In genomic region chr5:171396583-171396982, GRCh38 we compare ENCODE assay signal across 8 cellular contexts. TPM values are rescaled to one million over a fixed set of nuclear protein-coding genes. Genes with fewer than 3 reads are reported as not detected.
A peak's percentile ranks its signal among the peaks of the same experiment; 100 is the strongest.
DNase-seq lines count a peak whose midpoint lies in the region; ATAC-seq and TF ChIP-seq lines count a peak whose summit lies in the region.
"Not testable (repeated sequence)": the region's sequence is repeated elsewhere in the genome, so short reads cannot be mapped to it uniquely, and the experiment has no call there.

No MANE protein-coding gene starts in this region.

- not testable (repeated sequence) for H3K27me3 Mint-ChIP-seq in Calu3 (ENCODE audit: unreplicated experiment); activated CD4-positive, alpha-beta T cell treated with anti-CD3 and anti-CD28 coated beads for 36 hours; activated T-cell treated with anti-CD3 and anti-CD28 coated beads, Interleukin-2, amount 50 U/mL, for 72 hours (ENCODE audit: low read depth); activated naive CD8-positive, alpha-beta T cell treated with anti-CD3 and anti-CD28 coated beads for 36 hours; MCF 10A (ENCODE audit: insufficient read depth, unreplicated experiment); memory B cell; stimulated activated naive CD8-positive, alpha-beta T cell treated with anti-CD3 and anti-CD28 coated beads, Interleukin-15, Interleukin-2, amounts not matched to agents 100 ng/mL and 50 ng/mL, for 24 hours

- not testable (repeated sequence) for DNase-seq in Calu3; HFF-Myc (ENCODE audit: extremely low read depth, low read depth); activated CD4-positive, alpha-beta T cell treated with anti-CD3 and anti-CD28 coated beads for 36 hours; activated T-cell treated with anti-CD3 and anti-CD28 coated beads, Interleukin-2, amount 50 U/mL, for 72 hours; activated naive CD8-positive, alpha-beta T cell treated with anti-CD3 and anti-CD28 coated beads for 36 hours; memory B cell (ENCODE audit: low spot score in 2 of 2)
- DNase-seq in MCF 10A (ENCODE audit: unreplicated experiment): peak; percentile 1

- BruUV-seq in Calu3 (replicated peaks; lab: Mats Ljungman, UMichigan); MCF 10A (replicated peaks; lab: Mats Ljungman, UMichigan): not testable (repeated sequence)

- H3K9me3 Mint-ChIP-seq in Calu3 (ENCODE audit: low read depth, unreplicated experiment); activated CD4-positive, alpha-beta T cell treated with anti-CD3 and anti-CD28 coated beads for 36 hours (ENCODE audit: low read depth); activated T-cell treated with anti-CD3 and anti-CD28 coated beads, Interleukin-2, amount 50 U/mL, for 72 hours; activated naive CD8-positive, alpha-beta T cell treated with anti-CD3 and anti-CD28 coated beads for 36 hours; MCF 10A (ENCODE audit: unreplicated experiment); memory B cell; stimulated activated naive CD8-positive, alpha-beta T cell treated with anti-CD3 and anti-CD28 coated beads, Interleukin-15, Interleukin-2, amounts not matched to agents 100 ng/mL and 50 ng/mL, for 24 hours: not testable (repeated sequence)

- intact Hi-C loops in Calu3 (cut with micrococcal nuclease; ENCODE audit: unreplicated experiment): loop anchor here (10.0 kb wide), 1 partner anchor 608 kb away; the partner anchor contains the start of gene FBXW11
- intact Hi-C loops in activated CD4-positive, alpha-beta T cell treated with anti-CD3 and anti-CD28 coated beads for 36 hours (cut with DNase I, micrococcal nuclease); MCF 10A (cut with micrococcal nuclease): not testable (repeated sequence)

- POLR2A ChIA-PET in activated CD4-positive, alpha-beta T cell treated with anti-CD3 and anti-CD28 coated beads for 36 hours (lab: Charles Lee): interaction anchor here (0.7 to 1.1 kb wide), 2 partner anchors 11 to 18 kb away, joined by 5 to 8 read pairs; no protein-coding TSS in a partner anchor
- POLR2A ChIA-PET in MCF 10A (lab: Yijun Ruan, JAX): interaction anchor here (0.6 to 1.5 kb wide), 6 partner anchors 8 to 18 kb away, joined by 3 to 6 read pairs (median 4); partner anchors contain the start of gene NPM1

- not testable (repeated sequence) for TF ChIP-seq CTCF in Calu3 (IDR thresholded peaks at IDR 0.05; ENCODE audit: unreplicated experiment); HFF-Myc (IDR thresholded peaks at IDR 0.05; ENCODE audit: low read depth, low read length, missing control alignments); MCF 10A (IDR thresholded peaks at IDR 0.05; ENCODE audit: unreplicated experiment)

- H3K4me3 Mint-ChIP-seq in Calu3 (ENCODE audit: low read depth, unreplicated experiment) (peak overlapping the region; percentile 28), MCF 10A (ENCODE audit: unreplicated experiment) (peak overlapping the region; percentile 16)
- peak overlapping the region; percentile 39 for H3K4me3 Mint-ChIP-seq in activated CD4-positive, alpha-beta T cell treated with anti-CD3 and anti-CD28 coated beads for 36 hours
- peak overlapping the region in 1 of 2 donors; percentile 11 for H3K4me3 Mint-ChIP-seq in activated T-cell treated with anti-CD3 and anti-CD28 coated beads, Interleukin-2, amount 50 U/mL, for 72 hours
- H3K4me3 Mint-ChIP-seq in activated naive CD8-positive, alpha-beta T cell treated with anti-CD3 and anti-CD28 coated beads for 36 hours: peak overlapping the region; percentile 52
- not testable (repeated sequence) for H3K4me3 Mint-ChIP-seq in memory B cell
- peak overlapping the region; percentile 66 for H3K4me3 Mint-ChIP-seq in stimulated activated naive CD8-positive, alpha-beta T cell treated with anti-CD3 and anti-CD28 coated beads, Interleukin-15, Interleukin-2, amounts not matched to agents 100 ng/mL and 50 ng/mL, for 24 hours

- H3K4me3 ChIP-seq in HFF-Myc (replicated peaks; ENCODE audit: low read depth, low read length): peak overlapping the region; percentile 7

- peaks cover 63% of the 10 kb centered on the region for H3K4me1 Mint-ChIP-seq in Calu3 (ENCODE audit: low read depth, unreplicated experiment)
- H3K4me1 Mint-ChIP-seq in activated CD4-positive, alpha-beta T cell treated with anti-CD3 and anti-CD28 coated beads for 36 hours: peaks cover 73% of the 10 kb centered on the region
- peaks cover 90% of the 10 kb centered on the region for H3K4me1 Mint-ChIP-seq in activated T-cell treated with anti-CD3 and anti-CD28 coated beads, Interleukin-2, amount 50 U/mL, for 72 hours (ENCODE audit: low read depth)
- peaks cover 68% of the 10 kb centered on the region for H3K4me1 Mint-ChIP-seq in activated naive CD8-positive, alpha-beta T cell treated with anti-CD3 and anti-CD28 coated beads for 36 hours
- peaks cover 55% of the 10 kb centered on the region for H3K4me1 Mint-ChIP-seq in MCF 10A (ENCODE audit: insufficient read depth, unreplicated experiment)
- H3K4me1 Mint-ChIP-seq in memory B cell: peaks cover 24% of the 10 kb centered on the region
- peaks cover 85% of the 10 kb centered on the region for H3K4me1 Mint-ChIP-seq in stimulated activated naive CD8-positive, alpha-beta T cell treated with anti-CD3 and anti-CD28 coated beads, Interleukin-15, Interleukin-2, amounts not matched to agents 100 ng/mL and 50 ng/mL, for 24 hours (ENCODE audit: low read depth)

- H3K36me3 Mint-ChIP-seq in Calu3 (ENCODE audit: insufficient read depth, unreplicated experiment) (peaks cover 100% of the 10 kb centered on the region), MCF 10A (ENCODE audit: insufficient read depth, unreplicated experiment) (peaks cover 100% of the 10 kb centered on the region), memory B cell (peaks cover 40% of the 10 kb centered on the region)
- H3K36me3 Mint-ChIP-seq in activated CD4-positive, alpha-beta T cell treated with anti-CD3 and anti-CD28 coated beads for 36 hours (ENCODE audit: low read depth): peaks cover 87% of the 10 kb centered on the region
- peaks cover 25 to 70% of the 10 kb centered on the region in 2 donors for H3K36me3 Mint-ChIP-seq in activated T-cell treated with anti-CD3 and anti-CD28 coated beads, Interleukin-2, amount 50 U/mL, for 72 hours (ENCODE audit: insufficient read depth in 2 of 2)
- peaks cover 85% of the 10 kb centered on the region for H3K36me3 Mint-ChIP-seq in activated naive CD8-positive, alpha-beta T cell treated with anti-CD3 and anti-CD28 coated beads for 36 hours
- peaks cover 96% of the 10 kb centered on the region for H3K36me3 Mint-ChIP-seq in stimulated activated naive CD8-positive, alpha-beta T cell treated with anti-CD3 and anti-CD28 coated beads, Interleukin-15, Interleukin-2, amounts not matched to agents 100 ng/mL and 50 ng/mL, for 24 hours (ENCODE audit: low read depth)

- H3K27ac Mint-ChIP-seq in Calu3 (ENCODE audit: unreplicated experiment); activated CD4-positive, alpha-beta T cell treated with anti-CD3 and anti-CD28 coated beads for 36 hours: not testable (repeated sequence)
- peak overlapping the region; percentile 6 for H3K27ac Mint-ChIP-seq in activated T-cell treated with anti-CD3 and anti-CD28 coated beads, Interleukin-2, amount 50 U/mL, for 72 hours
- peak overlapping the region; percentile 75 for H3K27ac Mint-ChIP-seq in activated naive CD8-positive, alpha-beta T cell treated with anti-CD3 and anti-CD28 coated beads for 36 hours
- H3K27ac Mint-ChIP-seq in MCF 10A (ENCODE audit: low read depth, unreplicated experiment) (peak overlapping the region; percentile 69), memory B cell (peak overlapping the region; percentile 35)
- H3K27ac Mint-ChIP-seq in stimulated activated naive CD8-positive, alpha-beta T cell treated with anti-CD3 and anti-CD28 coated beads, Interleukin-15, Interleukin-2, amounts not matched to agents 100 ng/mL and 50 ng/mL, for 24 hours: peak overlapping the region; percentile 49

- ATAC-seq in activated CD4-positive, alpha-beta T cell treated with anti-CD3 and anti-CD28 coated beads for 36 hours; memory B cell (ENCODE audit: low read depth): not testable (repeated sequence)
- peak in 1 of 2 donors; percentile 4 for ATAC-seq in activated T-cell treated with anti-CD3 and anti-CD28 coated beads, Interleukin-2, amount 50 U/mL, for 72 hours (replicated peaks in 1 of 2)

- CTCF ChIA-PET in Calu3 (lab: Charles Lee): not testable (repeated sequence)
- CTCF ChIA-PET in activated CD4-positive, alpha-beta T cell treated with anti-CD3 and anti-CD28 coated beads for 36 hours (lab: Charles Lee): interaction anchor here (1.0 to 1.2 kb wide), 2 partner anchors 8 to 10 kb away, joined by 3 read pairs; no protein-coding TSS in a partner anchor
- CTCF ChIA-PET in MCF 10A (lab: Yijun Ruan, JAX): interaction anchor here (0.6 to 4.7 kb wide), 4 partner anchors 9 to 599 kb away, joined by 3 to 20 read pairs (median 4); no protein-coding TSS in a partner anchor

RNA-seq across cellular contexts. Expression of gene NPM1, which starts 8.9 kb away (rescaled TPM):
- total RNA-seq in Calu3 (2022) (1,708 and 1,863 TPM in 2 replicates), MCF 10A (2022) (3,249 and 4,548 TPM in 2 replicates)
- total RNA-seq in activated CD4-positive, alpha-beta T cell treated with anti-CD3 and anti-CD28 coated beads for 36 hours: 1,000 to 10,000 TPM; 3,156 to 3,905 TPM
- 1,000 to 10,000 TPM; 2,044 to 2,227 TPM for total RNA-seq in activated T-cell treated with anti-CD3 and anti-CD28 coated beads, Interleukin-2, amount 50 U/mL, for 72 hours
- 1,000 to 10,000 TPM; 4,728 to 4,890 TPM for total RNA-seq in activated naive CD8-positive, alpha-beta T cell treated with anti-CD3 and anti-CD28 coated beads for 36 hours

RNA-seq across cellular contexts. Expression of gene FGF18, which starts 22.9 kb away (rescaled TPM):
- total RNA-seq in Calu3 (2022): 0.61 and 0.76 TPM in 2 replicates
- total RNA-seq in activated CD4-positive, alpha-beta T cell treated with anti-CD3 and anti-CD28 coated beads for 36 hours: not detected
- total RNA-seq in activated T-cell treated with anti-CD3 and anti-CD28 coated beads, Interleukin-2, amount 50 U/mL, for 72 hours: under 1 TPM; 0.12 to 0.17 TPM
- under 1 TPM; 0.21 to 0.28 TPM for total RNA-seq in activated naive CD8-positive, alpha-beta T cell treated with anti-CD3 and anti-CD28 coated beads for 36 hours
- total RNA-seq in MCF 10A (2022): not detected in 2 replicates
